ENCODE assay signal across 12 cellular contexts in the genomic region with DNA sequence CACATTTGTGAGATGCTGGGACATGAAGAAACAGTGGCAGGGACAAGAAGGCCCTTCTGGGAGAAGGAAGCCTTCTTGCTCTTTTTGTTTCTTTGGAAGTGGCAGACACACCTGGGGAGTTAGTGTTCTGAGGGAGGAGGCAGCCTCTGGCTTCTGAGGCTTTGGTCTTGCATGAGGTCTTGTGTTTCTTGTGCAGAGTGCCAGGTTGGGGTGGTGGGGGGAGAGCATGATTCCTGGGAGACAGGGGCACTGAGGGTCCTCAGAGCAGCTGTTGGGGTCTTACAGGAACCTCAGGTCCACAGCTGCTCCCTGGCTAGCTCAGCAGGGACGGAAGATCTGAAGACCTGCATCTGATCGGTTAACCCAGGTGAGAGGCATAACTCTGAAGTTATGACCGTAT.
DNase-seq lines count a peak whose midpoint lies in the region; ATAC-seq and TF ChIP-seq lines count a peak whose summit lies in the region.
"Had no signal": no experiment of that assay in that cellular context is flagged by ENCODE, and none has a peak within 500 bp of the region (broad histone marks: within the 10 kb centered on the region; RNA-seq: fewer than 3 reads in every experiment).

No MANE protein-coding gene starts in this region.

- CTCF ChIA-PET in GM10248 (lab: Yijun Ruan, JAX), result interaction anchor here (1.0 kb wide), 1 partner anchor 13 kb away, joined by 4 read pairs; no protein-coding TSS in a partner anchor

- no peak for TF ChIP-seq CTCF in GM10248 (IDR thresholded peaks at IDR 0.05; ENCODE audit: control extremely low read depth, extremely low read depth, low read depth, missing control alignments)
- TF ChIP-seq CTCF in lower leg skin (IDR thresholded peaks at IDR 0.05), result no peak

- peak; percentile 1 for DNase-seq in AG20443 (ENCODE audit: low spot score)
- DNase-seq in GM10248 (ENCODE audit: extremely low spot score), result peak; percentile 4
- DNase-seq in ecto neural progenitor cell (ENCODE audit: low spot score), result peak; percentile 26
- peak; percentile 4 to 62 for DNase-seq in lower leg skin (ENCODE audit: low spot score in 2 of 2)
- DNase-seq in pons (ENCODE audit: low spot score), result no peak
- no peak for DNase-seq in stimulated activated naive CD8-positive, alpha-beta T cell treated with anti-CD3 and anti-CD28 coated beads, Interleukin-15, Interleukin-2, amounts not matched to agents 100 U/mL and 50 U/mL, for 24 hours
- DNase-seq: ACHN; AML-193; Caco-2; CD4-positive, alpha-beta T cell had no signal

- H3K4me3 ChIP-seq in lower leg skin (ENCODE audit: low read depth, poor library complexity, severe bottlenecking), result no peak overlapping the region

- POLR2A ChIA-PET in GM10248 (lab: Yijun Ruan, JAX), result no interaction called here

- TF ChIP-seq POLR2A in lower leg skin (IDR thresholded peaks at IDR 0.05), result no peak

- no peak for ATAC-seq in HG03045 (IDR thresholded peaks at IDR 0.05; ENCODE audit: unreplicated experiment)
- no peak for ATAC-seq in stimulated activated naive CD8-positive, alpha-beta T cell treated with anti-CD3 and anti-CD28 coated beads, Interleukin-15, Interleukin-2, amounts not matched to agents 100 U/mL and 50 U/mL, for 24 hours
- ATAC-seq: HepG2 had no signal

- intact Hi-C loops in lower leg skin (cut with DNase I; ENCODE audit: low total_unique reads), result no loop called here

- WGBS in lower leg skin, 2 donors, result 95% methylated on average over 3 of the region's 3 CpGs

Comparison
In these comparisons a context has a peak if more than half of its experiments do, and no peak if none do; other contexts are left out.
1. DNase-seq: peak in AG20443 (single experiment), GM10248 (single experiment), ecto neural progenitor cell (single experiment) and lower leg skin (2 of 2); none in pons (single experiment) and stimulated activated naive CD8-positive, alpha-beta T cell treated with anti-CD3 and anti-CD28 coated beads, Interleukin-15, Interleukin-2, amounts not matched to agents 100 U/mL and 50 U/mL, for 24 hours (single experiment).